Comparison of ENCODE assay signal across 11 cellular contexts in genomic region chr15:60004846-60005351, GRCh38. TPM values are rescaled to one million over a fixed set of nuclear protein-coding genes. Genes with fewer than 3 reads are reported as not detected.
A peak's percentile ranks its signal among the peaks of the same experiment; 100 is the strongest.
DNase-seq lines count a peak whose midpoint lies in the region; FAIRE-seq and TF ChIP-seq lines count a peak whose summit lies in the region.
"Had no signal": no experiment of that assay in that cellular context is flagged by ENCODE, and none has a peak within 500 bp of the region (broad histone marks: within the 10 kb centered on the region; RNA-seq: fewer than 3 reads in every experiment).

No MANE protein-coding gene starts in this region.

- H3K4me3 ChIP-seq in keratinocyte (ENCODE audit: control insufficient read depth in 2 of 3, extremely low read depth in 1 of 3, insufficient read depth in 2 of 3, low read depth in 1 of 3, low read length in 3 of 3) = peak overlapping the region in 2 of 3 experiments; percentile 4 to 57
- H3K4me3 ChIP-seq in thymus (ENCODE audit: low read length) = peak overlapping the region; percentile 46
- no peak overlapping the region for H3K4me3 ChIP-seq in lower leg skin (ENCODE audit: low read depth, poor library complexity, severe bottlenecking)

- peaks cover 4% of the 10 kb centered on the region for H4K20me1 ChIP-seq in keratinocyte (ENCODE audit: control insufficient read depth, extremely low read depth, insufficient read depth, low read length)

- WGBS in thymus = 3% methylated on average over 44 of the region's 44 CpGs
- 3 to 4% methylated on average over 30 to 44 of the region's 44 CpGs for WGBS in lower leg skin, 2 donors

- no peak overlapping the region for H3K9ac ChIP-seq in keratinocyte (ENCODE audit: control insufficient read depth, extremely low read depth, insufficient read depth, low read length)

- H3K36me3 ChIP-seq in keratinocyte (ENCODE audit: control insufficient read depth in 2 of 2, extremely low read depth in 1 of 2, insufficient read depth in 2 of 2, low read length in 2 of 2) (no peaks in the 10 kb centered on the region), thymus (ENCODE audit: control insufficient read depth, insufficient read depth) (no peaks in the 10 kb centered on the region)

- TF ChIP-seq POLR2A in lower leg skin (IDR thresholded peaks at IDR 0.05) = no peak

- intact Hi-C loops in lower leg skin (cut with DNase I; ENCODE audit: low total_unique reads) = no loop called here

- H3K9me3 ChIP-seq in keratinocyte (ENCODE audit: control insufficient read depth, low read depth, low read length) (peaks cover 1% of the 10 kb centered on the region), thymus (ENCODE audit: control insufficient read depth) (peaks cover 1% of the 10 kb centered on the region)

- no peak for FAIRE-seq in keratinocyte (lab: Jason Lieb, UNC)

- H2AFZ ChIP-seq in keratinocyte (ENCODE audit: control insufficient read depth, low read length) = peak overlapping the region; percentile 26

- dilution Hi-C loops in keratinocyte (cut with MboI; ENCODE audit: extremely low pct_ligation_motif_present, low sequenced_read_pairs) = no loop called here

- no peaks in the 10 kb centered on the region for H3K79me2 ChIP-seq in keratinocyte (ENCODE audit: control insufficient read depth, insufficient read depth, low read length)

- peaks cover 90% of the 10 kb centered on the region for H3K27me3 ChIP-seq in keratinocyte (ENCODE audit: control insufficient read depth, extremely low read depth, insufficient read depth, low read length)
- peaks cover 84% of the 10 kb centered on the region for H3K27me3 ChIP-seq in thymus (ENCODE audit: control insufficient read depth, insufficient read depth)

- H3K4me1 ChIP-seq in keratinocyte (ENCODE audit: control insufficient read depth, extremely low read depth, insufficient read depth, low read length) = peaks cover 22% of the 10 kb centered on the region
- peaks cover 23% of the 10 kb centered on the region for H3K4me1 ChIP-seq in thymus (ENCODE audit: control insufficient read depth, insufficient read depth, low read length)

- H3K27ac ChIP-seq in keratinocyte (ENCODE audit: control insufficient read depth, insufficient read depth, low read length) = no peak overlapping the region
- no peak overlapping the region for H3K27ac ChIP-seq in thymus (ENCODE audit: low read depth)

- TF ChIP-seq CTCF in keratinocyte (optimal IDR thresholded peaks at IDR 0.05 in 1 of 3, IDR thresholded peaks at IDR 0.05 in 1 of 3, conservative IDR thresholded peaks at IDR 0.05 in 1 of 3; ENCODE audit: extremely low read depth in 1 of 3, insufficient read depth in 2 of 3, low read length in 3 of 3) (no peak), lower leg skin (IDR thresholded peaks at IDR 0.05) (no peak)

- DNase-seq in activated effector memory CD4-positive, alpha-beta T cell treated with anti-CD3 and anti-CD28 coated beads, Interleukin-2, amount 50 U/mL, for 16 hours = peak; percentile 71
- DNase-seq in activated effector memory CD4-positive, alpha-beta T cell treated with Interleukin-2 at 50 U/mL for 16 hours = no peak
- DNase-seq in activated CD8-positive, alpha-beta memory T cell treated with anti-CD3 and anti-CD28 coated beads, Interleukin-2, amount 50 U/mL, for 48 hours = peak; percentile 75
- DNase-seq in keratinocyte (ENCODE audit: low read depth, low spot score) (no peak), lower leg skin (ENCODE audit: low spot score in 2 of 2) (no peak), NCI-H1417 (lab: John Stamatoyannopoulos, UW) (no peak)
- no peak for DNase-seq in stimulated activated CD4-positive, alpha-beta T cell treated with anti-CD3 and anti-CD28 coated beads, Interleukin-4, amount 100 ng/mL, for 24 hours
- DNase-seq: DMS79 had no signal

- H3K9me1 ChIP-seq in keratinocyte (ENCODE audit: control insufficient read depth, extremely low read depth, insufficient read depth, low read length) = no peaks in the 10 kb centered on the region

- peak overlapping the region; percentile 69 for H3K4me2 ChIP-seq in keratinocyte (ENCODE audit: control insufficient read depth, extremely low read depth, insufficient read depth, low read depth, low read length)

RNA-seq across cellular contexts. Expression of gene FOXB1, which starts 0.8 kb away (rescaled TPM):
- polyA plus RNA-seq in keratinocyte = not detected in 3 replicates
- polyA plus RNA-seq in keratinocyte (2011; ENCODE audit: low read depth) = not detected
- polyA plus RNA-seq in keratinocyte (2011; cell fraction: cytosol; rRNA removed) = not detected in 2 replicates
- not detected in 2 replicates for polyA plus RNA-seq in keratinocyte (2011; cell fraction: nucleus; rRNA removed)
- not detected in 2 replicates for polyA plus RNA-seq in keratinocyte (2012; ENCODE audit: low replicate concordance)
- not detected in 3 replicates for polyA minus RNA-seq in keratinocyte
- not detected for polyA minus RNA-seq in keratinocyte (2011; cell fraction: cytosol; rRNA and poly(A)+ RNA removed)
- polyA minus RNA-seq in keratinocyte (2011; cell fraction: nucleus; rRNA and poly(A)+ RNA removed) = not detected in 2 replicates
- polyA plus RNA-seq in thymus = 0.16 TPM
- total RNA-seq in lower leg skin = not detected
- total RNA-seq: liver, ureter had no signal
- polyA plus RNA-seq: liver had no signal

Comparison
In these comparisons a context has a peak if more than half of its experiments do, and no peak if none do; other contexts are left out.
1. DNase-seq: peak in activated effector memory CD4-positive, alpha-beta T cell treated with anti-CD3 and anti-CD28 coated beads, Interleukin-2, amount 50 U/mL, for 16 hours (single experiment) and activated CD8-positive, alpha-beta memory T cell treated with anti-CD3 and anti-CD28 coated beads, Interleukin-2, amount 50 U/mL, for 48 hours (single experiment); none in activated effector memory CD4-positive, alpha-beta T cell treated with Interleukin-2 at 50 U/mL for 16 hours (single experiment), keratinocyte (single experiment), lower leg skin (0 of 2), NCI-H1417 (0 of 3) and stimulated activated CD4-positive, alpha-beta T cell treated with anti-CD3 and anti-CD28 coated beads, Interleukin-4, amount 100 ng/mL, for 24 hours (single experiment).